In the genomic region with DNA sequence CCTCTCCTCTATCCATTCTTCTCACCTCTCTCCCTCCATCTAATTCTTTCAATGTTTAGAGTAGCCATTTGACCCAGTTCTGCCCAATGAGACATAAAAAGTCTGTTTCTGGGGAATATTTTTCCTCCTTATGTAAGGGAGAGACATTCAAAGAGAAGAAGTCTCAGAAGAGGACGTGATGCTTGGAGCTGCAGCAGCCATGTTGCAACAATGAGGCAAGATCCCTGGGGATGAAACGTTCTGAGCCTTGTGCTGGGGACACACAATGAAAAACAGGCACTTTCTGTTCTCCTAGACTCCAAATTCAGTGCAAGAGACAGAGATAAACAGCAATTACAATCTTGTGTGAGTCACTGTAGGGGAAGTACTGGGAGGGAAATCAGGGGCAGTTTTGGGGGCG, we compare ENCODE assay signal across 1 cellular context.
TF ChIP-seq lines count a peak whose summit lies in the region.

No MANE protein-coding gene starts in this region.

TF ChIP-seq in HEK293, 187 proteins besides CTCF, POLR2A, EP300 and RAD21 (continued from another document):
- TF ChIP-seq, protein P1, sequence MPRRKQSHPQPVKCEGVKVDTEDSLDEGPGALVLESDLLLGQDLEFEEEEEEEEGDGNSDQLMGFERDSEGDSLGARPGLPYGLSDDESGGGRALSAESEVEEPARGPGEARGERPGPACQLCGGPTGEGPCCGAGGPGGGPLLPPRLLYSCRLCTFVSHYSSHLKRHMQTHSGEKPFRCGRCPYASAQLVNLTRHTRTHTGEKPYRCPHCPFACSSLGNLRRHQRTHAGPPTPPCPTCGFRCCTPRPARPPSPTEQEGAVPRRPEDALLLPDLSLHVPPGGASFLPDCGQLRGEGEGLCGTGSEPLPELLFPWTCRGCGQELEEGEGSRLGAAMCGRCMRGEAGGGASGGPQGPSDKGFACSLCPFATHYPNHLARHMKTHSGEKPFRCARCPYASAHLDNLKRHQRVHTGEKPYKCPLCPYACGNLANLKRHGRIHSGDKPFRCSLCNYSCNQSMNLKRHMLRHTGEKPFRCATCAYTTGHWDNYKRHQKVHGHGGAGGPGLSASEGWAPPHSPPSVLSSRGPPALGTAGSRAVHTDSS (tag by site-specific recombination; IDR thresholded peaks at IDR 0.05), result no peak
- TF ChIP-seq SETDB1 (IDR thresholded peaks at IDR 0.05; ENCODE audit: insufficient read length, low read length) (peak; percentile 18), MZF1 (tag by site-specific recombination; IDR thresholded peaks at IDR 0.05; ENCODE audit: borderline replicate concordance) (no peak)
